In the genomic region with DNA sequence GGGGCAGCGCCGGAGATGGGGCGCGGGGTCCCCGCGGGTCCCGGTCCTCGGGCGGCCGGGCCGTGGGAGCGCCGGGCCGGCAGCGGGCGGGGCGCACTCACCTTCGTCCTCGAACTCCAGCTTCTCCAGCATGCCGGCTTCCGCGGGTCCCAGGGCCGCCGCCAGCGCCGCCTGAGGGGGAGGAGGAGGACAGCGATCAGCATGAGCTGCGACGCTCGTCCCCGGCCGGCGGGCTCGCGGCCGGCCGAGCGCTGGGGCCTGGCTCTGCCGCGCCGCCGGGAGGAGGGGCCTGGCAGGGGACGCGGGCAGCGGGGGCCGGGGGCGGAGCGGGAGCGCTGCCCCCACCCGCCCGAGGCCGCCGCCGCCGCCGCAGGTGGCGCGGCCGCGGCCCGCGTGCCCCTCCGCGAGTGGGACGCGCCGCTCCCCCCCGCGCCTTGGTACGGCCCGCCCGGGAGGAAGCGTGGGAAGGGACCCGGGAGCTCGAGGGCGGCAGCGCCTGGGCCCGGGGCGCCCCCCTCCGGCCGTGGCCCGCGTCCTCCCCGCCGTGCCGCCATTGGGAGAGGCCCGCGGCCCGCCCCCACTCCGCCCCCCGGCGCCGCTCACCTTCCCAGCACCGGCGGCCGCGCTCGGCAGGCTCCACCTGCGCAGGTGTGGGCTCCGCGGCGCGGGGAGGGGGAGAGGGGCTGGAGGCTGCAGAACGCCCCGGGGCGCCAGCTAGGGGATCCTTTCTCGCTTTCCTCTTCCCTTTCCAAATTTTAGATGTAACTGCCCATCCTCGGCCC, we compare ENCODE assay signal across 8 cellular contexts.
DNase-seq lines count a peak whose midpoint lies in the region; ATAC-seq and TF ChIP-seq lines count a peak whose summit lies in the region.

No MANE protein-coding gene starts in this region.

- TF ChIP-seq CTCF in OCI-LY7 (conservative IDR thresholded peaks at IDR 0.05; ENCODE audit: low read length) = peak; percentile 52; the same call in 1 of the 2 replicates

- ATAC-seq in GM19463 (IDR thresholded peaks at IDR 0.05; ENCODE audit: unreplicated experiment) (peak; percentile 62), HG03575 (IDR thresholded peaks at IDR 0.05; ENCODE audit: extremely low read depth, insufficient number of reproducible peaks, low FRiP score, unreplicated experiment) (peak; percentile 26), esophagus mucosa (peak; percentile 93)
- peak; percentile 85 for ATAC-seq in stimulated activated effector memory CD8-positive, alpha-beta T cell treated with anti-CD3 and anti-CD28 coated beads, Interleukin-12 subunit alpha, Interleukin-12 subunit beta, amount 100 ng/mL, for 72 hours

- H3K4me1 ChIP-seq in OCI-LY7 (ENCODE audit: insufficient read depth, low read length, poor library complexity, severe bottlenecking) = peaks cover 16% of the 10 kb centered on the region

- H3K9me2 ChIP-seq in OCI-LY7 (ENCODE audit: insufficient read depth, low read length) = no peaks in the 10 kb centered on the region

- H3K27me3 Mint-ChIP-seq in activated T-cell treated with anti-CD3 and anti-CD28 coated beads, Interleukin-2, amount 50 U/mL, for 24 hours = no peaks in the 10 kb centered on the region

- no peaks in the 10 kb centered on the region for H3K79me2 ChIP-seq in OCI-LY7 (ENCODE audit: insufficient read depth, low read depth, low read length)

- CTCF ChIA-PET in OCI-LY7 (lab: Charles Lee; ENCODE audit: unreplicated experiment) = interaction anchor here (0.6 kb wide), 1 partner anchor 279 kb away, joined by 4 read pairs; no protein-coding TSS in a partner anchor

- POLR2A ChIA-PET in OCI-LY7 (lab: Charles Lee) = interaction anchor here (0.9 to 1.7 kb wide), 6 partner anchors 11 to 304 kb away, joined by 3 to 5 read pairs (median 3); no protein-coding TSS in a partner anchor

- no peaks in the 10 kb centered on the region for H3K9me3 ChIP-seq in OCI-LY7 (ENCODE audit: low read length)

- intact Hi-C loops in OCI-LY7 (cut with micrococcal nuclease; ENCODE audit: unreplicated experiment) = loop anchor here (5.0 to 10.0 kb wide), 3 partner anchors 115 to 833 kb away; a partner anchor contains a TSS

- peak overlapping the region; percentile 92 for H3K4me3 Mint-ChIP-seq in activated T-cell treated with anti-CD3 and anti-CD28 coated beads, Interleukin-2, amount 50 U/mL, for 24 hours
- peak overlapping the region; percentile 98 for H3K4me3 Mint-ChIP-seq in stimulated activated effector memory CD8-positive, alpha-beta T cell treated with anti-CD3 and anti-CD28 coated beads, Interleukin-12 subunit alpha, Interleukin-12 subunit beta, amount 100 ng/mL, for 72 hours

- DNase-seq in D341Med (ENCODE audit: low spot score) = peak; percentile 86
- peak; percentile 86 for DNase-seq in OCI-LY7 (ENCODE audit: low spot score)
- DNase-seq in activated T-cell treated with anti-CD3 and anti-CD28 coated beads, Interleukin-2, amount 50 U/mL, for 24 hours = peak; percentile 93
- DNase-seq in myocyte (ENCODE audit: low read depth) = peak; percentile 88
- peak; percentile 91 to 94 for DNase-seq in stimulated activated effector memory CD8-positive, alpha-beta T cell treated with anti-CD3 and anti-CD28 coated beads, Interleukin-12 subunit alpha, Interleukin-12 subunit beta, amount 100 ng/mL, for 72 hours (ENCODE audit: low spot score in 2 of 2)

- H3K9me3 Mint-ChIP-seq in activated T-cell treated with anti-CD3 and anti-CD28 coated beads, Interleukin-2, amount 50 U/mL, for 24 hours = no peaks in the 10 kb centered on the region
- no peaks in the 10 kb centered on the region for H3K9me3 Mint-ChIP-seq in stimulated activated effector memory CD8-positive, alpha-beta T cell treated with anti-CD3 and anti-CD28 coated beads, Interleukin-12 subunit alpha, Interleukin-12 subunit beta, amount 100 ng/mL, for 72 hours

- H3K4me2 ChIP-seq in OCI-LY7 (ENCODE audit: low read length) = peak overlapping the region; percentile 66

- H4K20me1 ChIP-seq in OCI-LY7 (ENCODE audit: insufficient read depth, low read length) = peaks cover 7% of the 10 kb centered on the region; the same call in 1 of the 2 replicates

- H3K36me3 ChIP-seq in OCI-LY7 (ENCODE audit: insufficient read depth, low read length) = no peaks in the 10 kb centered on the region

- no TSS peak for BruUV-seq in OCI-LY7 (replicated peaks; lab: Mats Ljungman, UMichigan)

- peaks cover 7% of the 10 kb centered on the region for H3K36me3 Mint-ChIP-seq in activated T-cell treated with anti-CD3 and anti-CD28 coated beads, Interleukin-2, amount 50 U/mL, for 24 hours (ENCODE audit: low read depth)
- peaks cover 6% of the 10 kb centered on the region for H3K36me3 Mint-ChIP-seq in stimulated activated effector memory CD8-positive, alpha-beta T cell treated with anti-CD3 and anti-CD28 coated beads, Interleukin-12 subunit alpha, Interleukin-12 subunit beta, amount 100 ng/mL, for 72 hours

- H2AFZ ChIP-seq in OCI-LY7 (ENCODE audit: low read length) = peak overlapping the region; percentile 86

- peak overlapping the region; percentile 98 for H3K27ac Mint-ChIP-seq in activated T-cell treated with anti-CD3 and anti-CD28 coated beads, Interleukin-2, amount 50 U/mL, for 24 hours
- H3K27ac Mint-ChIP-seq in stimulated activated effector memory CD8-positive, alpha-beta T cell treated with anti-CD3 and anti-CD28 coated beads, Interleukin-12 subunit alpha, Interleukin-12 subunit beta, amount 100 ng/mL, for 72 hours = peak overlapping the region; percentile 98

- H3K4me3 ChIP-seq in OCI-LY7 (ENCODE audit: low read depth, low read length, poor library complexity, severe bottlenecking) = peak overlapping the region; percentile 68

- peaks cover 34% of the 10 kb centered on the region for H3K4me1 Mint-ChIP-seq in activated T-cell treated with anti-CD3 and anti-CD28 coated beads, Interleukin-2, amount 50 U/mL, for 24 hours (ENCODE audit: low read depth)
- H3K4me1 Mint-ChIP-seq in stimulated activated effector memory CD8-positive, alpha-beta T cell treated with anti-CD3 and anti-CD28 coated beads, Interleukin-12 subunit alpha, Interleukin-12 subunit beta, amount 100 ng/mL, for 72 hours = peaks cover 30% of the 10 kb centered on the region

- no peak overlapping the region for H3K27ac ChIP-seq in OCI-LY7 (ENCODE audit: low read depth, low read length, poor library complexity, severe bottlenecking)

Comparison
In these comparisons a context has a peak if more than half of its experiments do, and no peak if none do; other contexts are left out.
1. ATAC-seq: peak in every context shown above with its lines; median percentile 93 in esophagus mucosa; 85 in stimulated activated effector memory CD8-positive, alpha-beta T cell treated with anti-CD3 and anti-CD28 coated beads, Interleukin-12 subunit alpha, Interleukin-12 subunit beta, amount 100 ng/mL, for 72 hours; 62 in GM19463; 26 in HG03575.